In genomic region chr4:120921456-120922389, GRCh38 we compare ENCODE assay signal across 8 cellular contexts. TPM values are rescaled to one million over a fixed set of nuclear protein-coding genes. Genes with fewer than 3 reads are reported as not detected.
A peak's percentile ranks its signal among the peaks of the same experiment; 100 is the strongest.
DNase-seq lines count a peak whose midpoint lies in the region; ATAC-seq, FAIRE-seq and TF ChIP-seq lines count a peak whose summit lies in the region.

No MANE protein-coding gene starts in this region.

- CTCF ChIA-PET in HEK293 (lab: Yijun Ruan, JAX): interaction anchor here (1.0 to 1.6 kb wide), 3 partner anchors 37 to 766 kb away, joined by 3 to 4 read pairs (median 3); no protein-coding TSS in a partner anchor

- TF ChIP-seq CTCF in HEK293 (tag by site-specific recombination; IDR thresholded peaks at IDR 0.05) (peak; percentile 23; the same call in 1 of the 2 replicates), bronchial epithelial cell (IDR thresholded peaks at IDR 0.05; ENCODE audit: insufficient read depth, low read length, severe bottlenecking) (no peak)

- no peak for FAIRE-seq in bronchial epithelial cell (lab: Jason Lieb, UNC)

- H3K36me3 ChIP-seq in HEK293 (ENCODE audit: control insufficient read depth in 2 of 2, insufficient read depth in 1 of 2, low read length in 2 of 2) (no peaks in the 10 kb centered on the region), bronchial epithelial cell (ENCODE audit: control insufficient read depth, insufficient read depth, low read length) (no peaks in the 10 kb centered on the region), iPS-15b (ENCODE audit: control insufficient read depth, insufficient read depth, low read length) (no peaks in the 10 kb centered on the region)

- H3K4me1 ChIP-seq in HEK293 (ENCODE audit: control insufficient read depth, insufficient read depth, low read length) (peaks cover 3% of the 10 kb centered on the region; the same call in 1 of the 2 replicates), iPS-15b (ENCODE audit: control insufficient read depth, insufficient read depth, low read length) (peaks cover 12% of the 10 kb centered on the region)

- POLR2A ChIA-PET in HEK293 (lab: Yijun Ruan, JAX): no interaction called here

- H3K27me3 ChIP-seq in bronchial epithelial cell (ENCODE audit: control insufficient read depth, insufficient read depth, low read length): no peaks in the 10 kb centered on the region
- no peaks in the 10 kb centered on the region for H3K27me3 ChIP-seq in iPS-15b (ENCODE audit: control insufficient read depth, insufficient read depth, low read length)

- peak; percentile 47 for DNase-seq in A172 (ENCODE audit: low spot score)
- DNase-seq in SW 1271 (lab: John Stamatoyannopoulos, UW): peak; percentile 5 to 45
- peak; percentile 47 for DNase-seq in bronchial epithelial cell (ENCODE audit: low read depth)
- peak; percentile 51 for DNase-seq in putamen (ENCODE audit: low spot score)
- DNase-seq in NCI-H1092 (lab: John Stamatoyannopoulos, UW): no peak

- no peaks in the 10 kb centered on the region for H3K9me3 ChIP-seq in HEK293 (ENCODE audit: control insufficient read depth, insufficient read depth, low read depth, low read length)
- H3K9me3 ChIP-seq in iPS-15b (ENCODE audit: control insufficient read depth, insufficient read depth, low read length): no peaks in the 10 kb centered on the region

- H3K4me3 ChIP-seq in HEK293 (ENCODE audit: low read depth, low read length) (peak overlapping the region; percentile 62), bronchial epithelial cell (ENCODE audit: low read depth, low read length) (peak overlapping the region; percentile 50), iPS-15b (ENCODE audit: low read depth, low read length) (peak overlapping the region; percentile 81)

- peak overlapping the region; percentile 91 for H3K27ac ChIP-seq in HEK293 (ENCODE audit: extremely low read depth, low read depth, low read length)

- ATAC-seq in HG03108 (IDR thresholded peaks at IDR 0.05; ENCODE audit: unreplicated experiment): no peak

- H3K9ac ChIP-seq in iPS-15b (ENCODE audit: low read depth, low read length): peak overlapping the region; percentile 62

TF ChIP-seq in HEK293, 187 proteins besides CTCF, POLR2A, EP300 and RAD21 (continues in another document):
- TF ChIP-seq ZNF335 (tag by site-specific recombination; conservative IDR thresholded peaks at IDR 0.05): peak; percentile 68
- TF ChIP-seq PBX3 (CRISPR knock-in tag; IDR thresholded peaks at IDR 0.05): 0 out of 2 replicates have a peak, but pooled peaks have one; percentile 46
- TF ChIP-seq ZNF341 (tag by site-specific recombination; IDR thresholded peaks at IDR 0.05; ENCODE audit: low read depth): peak; percentile 29; the same call in 1 of the 2 replicates
- TF ChIP-seq ZNF362 (tag by site-specific recombination; IDR thresholded peaks at IDR 0.05): no peak
- TF ChIP-seq ZBTB17 (tag by site-specific recombination; IDR thresholded peaks at IDR 0.05): peak; percentile 71
- TF ChIP-seq KLF8 (tag by site-specific recombination; IDR thresholded peaks at IDR 0.05): peak; percentile 54; the same call in 1 of the 2 replicates
- no peak for TF ChIP-seq ZNF747 (tag by site-specific recombination; IDR thresholded peaks at IDR 0.05)
- TF ChIP-seq ZNF600 (tag by site-specific recombination; IDR thresholded peaks at IDR 0.05): no peak
- peak; percentile 49; the same call in 1 of the 2 replicates for TF ChIP-seq SP3 (tag by site-specific recombination; IDR thresholded peaks at IDR 0.05)
- peak; percentile 96 for TF ChIP-seq ZFHX2 (tag by site-specific recombination; conservative IDR thresholded peaks at IDR 0.05)
- TF ChIP-seq REST (tag by site-specific recombination; IDR thresholded peaks at IDR 0.05): 0 out of 2 replicates have a peak, but pooled peaks have one; percentile 10
- peak; percentile 43; the same call in 1 of the 2 replicates for TF ChIP-seq SP7 (tag by site-specific recombination; IDR thresholded peaks at IDR 0.05)
- 0 out of 2 replicates have a peak, but pooled peaks have one; percentile 11 for TF ChIP-seq ZSCAN30 (tag by site-specific recombination; IDR thresholded peaks at IDR 0.05)
- TF ChIP-seq ZNF560 (tag by site-specific recombination; IDR thresholded peaks at IDR 0.05; ENCODE audit: borderline replicate concordance): no peak
- 0 out of 2 replicates have a peak, but pooled peaks have one; percentile 22 for TF ChIP-seq WT1 (tag by site-specific recombination; IDR thresholded peaks at IDR 0.05)
- TF ChIP-seq ZBTB8A (tag by site-specific recombination; IDR thresholded peaks at IDR 0.05): peak; percentile 8; the same call in 1 of the 2 replicates
- peak; percentile 55; the same call in 1 of the 2 replicates for TF ChIP-seq ZXDB (tag by site-specific recombination; IDR thresholded peaks at IDR 0.05)
- TF ChIP-seq IKZF3 (tag by site-specific recombination; IDR thresholded peaks at IDR 0.05): peak; percentile 78
- no peak for TF ChIP-seq ZNF18 (tag by site-specific recombination; IDR thresholded peaks at IDR 0.05)
- TF ChIP-seq ZNF366 (tag by site-specific recombination; conservative IDR thresholded peaks at IDR 0.05): peak; percentile 69
- TF ChIP-seq ZNF426 (tag by site-specific recombination; IDR thresholded peaks at IDR 0.05): no peak
- TF ChIP-seq ZNF394 (tag by site-specific recombination; IDR thresholded peaks at IDR 0.05; ENCODE audit: borderline replicate concordance): peak; percentile 62; the same call in 1 of the 2 replicates
- TF ChIP-seq SP2 (tag by site-specific recombination; IDR thresholded peaks at IDR 0.05): peak; percentile 77
- TF ChIP-seq ZNF654 (tag by site-specific recombination; IDR thresholded peaks at IDR 0.05; ENCODE audit: low read depth): no peak
- no peak for TF ChIP-seq KLF10 (tag by site-specific recombination; IDR thresholded peaks at IDR 0.05)

RNA-seq across cellular contexts. Expression of gene PRDM5, which starts 0.8 kb away (rescaled TPM):
- 13.1 and 14.6 TPM in 2 replicates for total RNA-seq in A172 (2014; rRNA removed; shearing (Covaris generic))
- total RNA-seq in bronchial epithelial cell: 8.4 and 9.0 TPM in 2 replicates
